8 cellular contexts compared by ENCODE assay signal in the genomic region with DNA sequence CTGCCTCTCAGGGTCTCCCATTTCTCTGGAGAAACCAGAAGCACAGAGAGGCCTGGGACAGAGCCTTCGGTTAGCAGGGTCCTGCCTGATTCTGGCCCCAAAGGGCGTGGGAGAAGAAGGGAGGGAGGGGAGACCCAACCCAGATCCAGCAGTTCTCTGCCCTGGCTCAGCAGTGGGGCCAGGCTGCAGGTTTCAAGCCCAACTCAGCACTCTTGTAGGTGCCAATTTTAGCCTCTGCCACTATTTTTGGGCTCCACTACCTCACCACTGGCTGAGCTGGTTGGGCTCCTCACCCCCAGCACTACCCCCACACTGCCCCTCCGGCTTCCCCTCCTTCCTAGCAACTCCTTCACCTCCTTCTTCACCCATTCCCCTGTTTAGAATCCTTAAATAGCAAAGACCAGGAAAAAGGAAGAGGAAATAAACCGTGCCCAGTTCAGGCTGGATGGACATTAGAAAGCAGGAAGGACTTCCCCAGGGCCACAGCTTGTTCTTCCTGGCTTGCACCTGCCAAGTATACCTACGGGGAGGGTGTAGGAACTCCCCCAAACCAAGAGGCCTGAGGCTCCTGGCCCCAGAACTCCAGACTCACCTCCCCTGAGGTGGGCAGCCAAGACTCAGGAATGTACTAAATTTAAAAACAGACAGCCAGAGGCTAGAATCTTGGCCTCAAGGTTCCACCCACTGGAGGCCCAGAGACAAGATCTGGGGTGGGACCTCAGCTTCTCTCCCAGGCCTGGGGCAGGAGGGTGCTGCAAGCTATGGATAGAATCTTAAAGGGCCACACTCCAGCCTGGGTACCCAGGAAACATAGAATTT. TPM values are rescaled to one million over a fixed set of nuclear protein-coding genes. Genes with fewer than 3 reads are reported as not detected.
DNase-seq lines count a peak whose midpoint lies in the region; ATAC-seq, FAIRE-seq and TF ChIP-seq lines count a peak whose summit lies in the region.

No MANE protein-coding gene starts in this region.

- peak overlapping the region; percentile 16 to 94 for H3K4ac ChIP-seq in mesenchymal stem cell (ENCODE audit: low read depth in 1 of 2, low read length in 2 of 2)

- H2BK120ac ChIP-seq in mesenchymal stem cell (ENCODE audit: low read depth, low read length), result peak overlapping the region; percentile 92

- peaks cover 78% of the 10 kb centered on the region for H3K79me2 ChIP-seq in MM.1S (ENCODE audit: low read length)

- H2AK5ac ChIP-seq in mesenchymal stem cell (ENCODE audit: low read length, severe bottlenecking), result peak overlapping the region; percentile 5

- intact Hi-C loops in Caco-2 (cut with micrococcal nuclease; ENCODE audit: unreplicated experiment), result loop anchor here (1.0 to 2.0 kb wide), 2 partner anchors 41 kb away; partner anchors contain the start of gene SSR2

- 61% methylated on average over 5 of the region's 5 CpGs for WGBS in mesenchymal stem cell

- CTCF ChIA-PET in Caco-2 (lab: Charles Lee), result interaction anchor here (1.5 kb wide), 1 partner anchor 10 kb away, joined by 7 read pairs; no protein-coding TSS in a partner anchor

- H3K36me3 ChIP-seq in Caco-2 (ENCODE audit: control insufficient read depth, insufficient read depth, low read length), result no peaks in the 10 kb centered on the region; the same call in 1 of the 2 replicates
- no peaks in the 10 kb centered on the region for H3K36me3 ChIP-seq in MM.1S (replicated peaks; ENCODE audit: insufficient read depth, low read length)
- H3K36me3 ChIP-seq in bronchial epithelial cell (ENCODE audit: control insufficient read depth, insufficient read depth, low read length), result peaks cover 1% of the 10 kb centered on the region
- no peaks in the 10 kb centered on the region for H3K36me3 ChIP-seq in mesenchymal stem cell (ENCODE audit: control insufficient read depth in 1 of 2, insufficient read depth in 2 of 2, low read depth in 1 of 2, low read length in 2 of 2)

- H3K79me1 ChIP-seq in mesenchymal stem cell (replicated peaks; ENCODE audit: low read length, poor library complexity, severe bottlenecking), result peaks cover 5% of the 10 kb centered on the region

- H3K27me3 Mint-ChIP-seq in Caco-2 (ENCODE audit: insufficient read depth, unreplicated experiment), result no peaks in the 10 kb centered on the region

- TF ChIP-seq CTCF in Caco-2 (IDR thresholded peaks at IDR 0.05; ENCODE audit: insufficient read depth in 1 of 2, low read depth in 1 of 2, low read length in 1 of 2, severe bottlenecking in 1 of 2, unreplicated experiment in 1 of 2), result no peak
- no peak for TF ChIP-seq CTCF in MM.1S (IDR thresholded peaks at IDR 0.05; ENCODE audit: low read length)
- TF ChIP-seq CTCF in bronchial epithelial cell (IDR thresholded peaks at IDR 0.05; ENCODE audit: insufficient read depth, low read length, severe bottlenecking), result no peak

- H4K8ac ChIP-seq in mesenchymal stem cell (ENCODE audit: low read length), result peak overlapping the region; percentile 10

- POLR2A ChIA-PET in Caco-2 (lab: Charles Lee), result no interaction called here

- H3K9me3 Mint-ChIP-seq in Caco-2 (ENCODE audit: unreplicated experiment), result no peaks in the 10 kb centered on the region

- ATAC-seq in HG03196 (IDR thresholded peaks at IDR 0.05; ENCODE audit: unreplicated experiment), result no peak
- ATAC-seq in GM19397 (IDR thresholded peaks at IDR 0.05; ENCODE audit: unreplicated experiment), result no peak

- H3K4me3 ChIP-seq in Caco-2 (ENCODE audit: low read depth, low read length) (peak overlapping the region; percentile 99), MM.1S (ENCODE audit: low read length) (peak overlapping the region; percentile 84), bronchial epithelial cell (ENCODE audit: low read depth, low read length) (peak overlapping the region; percentile 91), mesenchymal stem cell (ENCODE audit: insufficient read depth in 1 of 2, low read depth in 1 of 2, low read length in 2 of 2) (peak overlapping the region in 1 of 2 experiments; percentile 92)

- peak overlapping the region in 1 of 2 experiments; percentile 65 for H3K23ac ChIP-seq in mesenchymal stem cell (ENCODE audit: low read length in 2 of 2)

- H2BK5ac ChIP-seq in mesenchymal stem cell (ENCODE audit: low read depth, low read length, poor library complexity, severe bottlenecking), result no peak overlapping the region

- H3K4me2 ChIP-seq in MM.1S (ENCODE audit: low read depth, low read length) (peak overlapping the region; percentile 94), mesenchymal stem cell (ENCODE audit: low read length, poor library complexity, severe bottlenecking) (peak overlapping the region; percentile 86)

- H3K27me3 ChIP-seq in Caco-2 (replicated peaks; ENCODE audit: control insufficient read depth, insufficient read depth, low read length) (no peaks in the 10 kb centered on the region), MM.1S (replicated peaks; ENCODE audit: insufficient read depth, low read length) (no peaks in the 10 kb centered on the region), bronchial epithelial cell (ENCODE audit: control insufficient read depth, insufficient read depth, low read length) (no peaks in the 10 kb centered on the region), mesenchymal stem cell (ENCODE audit: control insufficient read depth in 1 of 2, insufficient read depth in 1 of 2, low read length in 2 of 2) (no peaks in the 10 kb centered on the region)

- H3K4me1 ChIP-seq in Caco-2, result peaks cover 41% of the 10 kb centered on the region
- H3K4me1 ChIP-seq in MM.1S (ENCODE audit: low read length), result peaks cover 54% of the 10 kb centered on the region
- peaks cover 36% of the 10 kb centered on the region for H3K4me1 ChIP-seq in mesenchymal stem cell (ENCODE audit: control insufficient read depth, insufficient read depth, low read depth, low read length)

- peak overlapping the region; percentile 50 for H3K27ac Mint-ChIP-seq in Caco-2 (ENCODE audit: unreplicated experiment)

- DNase-seq in Caco-2 (no peak), MM.1S (peak; percentile 94), bronchial epithelial cell (ENCODE audit: low read depth) (no peak), mesenchymal stem cell (no peak), mucosa of gallbladder (ENCODE audit: low spot score) (no peak), MV-4-11 (lab: John Stamatoyannopoulos, UW) (no peak)

- H3K4me1 Mint-ChIP-seq in Caco-2 (ENCODE audit: low read depth, unreplicated experiment), result peaks cover 46% of the 10 kb centered on the region

- H3K9ac ChIP-seq in MM.1S (ENCODE audit: low read length), result peak overlapping the region; percentile 87
- peak overlapping the region; percentile 95 for H3K9ac ChIP-seq in mesenchymal stem cell (ENCODE audit: low read length)

- H3K18ac ChIP-seq in mesenchymal stem cell (ENCODE audit: low read depth in 1 of 2, low read length in 2 of 2), result peak overlapping the region; percentile 17 to 67

- BruUV-seq in Caco-2 (replicated peaks; lab: Mats Ljungman, UMichigan), result TSS peak; percentile 71

- H2AFZ ChIP-seq in MM.1S (ENCODE audit: low read length), result no peak overlapping the region
- H2AFZ ChIP-seq in mesenchymal stem cell (ENCODE audit: low read depth, low read length), result no peak overlapping the region

- peaks cover 65% of the 10 kb centered on the region for H3F3A ChIP-seq in MM.1S (ENCODE audit: insufficient read depth, low read length)

- peaks cover 10% of the 10 kb centered on the region for H4K20me1 ChIP-seq in MM.1S (ENCODE audit: insufficient read depth, low read length)

- FAIRE-seq in bronchial epithelial cell (lab: Jason Lieb, UNC), result no peak

- peak overlapping the region; percentile 75 for H2BK15ac ChIP-seq in mesenchymal stem cell (ENCODE audit: low read depth, poor library complexity, severe bottlenecking)

- no peaks in the 10 kb centered on the region for H3K9me2 ChIP-seq in MM.1S (replicated peaks; ENCODE audit: insufficient read depth, low read length)

- H4K91ac ChIP-seq in mesenchymal stem cell (ENCODE audit: low read length), result peak overlapping the region; percentile 36

- H3K27ac ChIP-seq in MM.1S (ENCODE audit: low read length), result peak overlapping the region; percentile 93
- H3K27ac ChIP-seq in mesenchymal stem cell (ENCODE audit: low read length, poor library complexity, severe bottlenecking), result peak overlapping the region; percentile 2

- H3K36me3 Mint-ChIP-seq in Caco-2 (ENCODE audit: insufficient read depth, unreplicated experiment), result peaks cover 6% of the 10 kb centered on the region

- H3K4me3 Mint-ChIP-seq in Caco-2 (ENCODE audit: unreplicated experiment), result peak overlapping the region; percentile 82

- H3K9me3 ChIP-seq in Caco-2 (no peaks in the 10 kb centered on the region), MM.1S (replicated peaks; ENCODE audit: insufficient read depth, low read length) (no peaks in the 10 kb centered on the region), mesenchymal stem cell (ENCODE audit: control insufficient read depth, low read length) (no peaks in the 10 kb centered on the region)

- peak overlapping the region in 1 of 2 experiments; percentile 75 for H2BK12ac ChIP-seq in mesenchymal stem cell (ENCODE audit: low read length in 2 of 2)

- H3K14ac ChIP-seq in mesenchymal stem cell (ENCODE audit: low read length in 2 of 2), result peak overlapping the region in 1 of 2 experiments; percentile 91

RNA-seq across cellular contexts. Expression of gene ARHGEF2, which starts 1.4 kb away (rescaled TPM):
- total RNA-seq in Caco-2 (2022) (46.9 and 60.3 TPM in 2 replicates), bronchial epithelial cell (57.1 and 79.2 TPM in 2 replicates), mucosa of gallbladder (142 TPM)
- polyA plus RNA-seq in mesenchymal stem cell (2013, experiment 1 of 2), result 58.9 TPM
- 55.6 TPM for polyA plus RNA-seq in mesenchymal stem cell (2013, experiment 2 of 2)

RNA-seq across cellular contexts. Expression of gene RXFP4, which starts 38.3 kb away (rescaled TPM):
- total RNA-seq in Caco-2 (2022), result not detected in 2 replicates
- total RNA-seq in bronchial epithelial cell, result not detected in 2 replicates
- polyA plus RNA-seq in mesenchymal stem cell (2013, experiment 1 of 2), result not detected
- not detected for polyA plus RNA-seq in mesenchymal stem cell (2013, experiment 2 of 2)
- total RNA-seq in mucosa of gallbladder, result not detected

RNA-seq across cellular contexts. Expression of gene SSR2, which starts 41.0 kb away (rescaled TPM):
- total RNA-seq in Caco-2 (2022) (198 and 203 TPM in 2 replicates), bronchial epithelial cell (225 and 564 TPM in 2 replicates), mucosa of gallbladder (217 TPM)
- polyA plus RNA-seq in mesenchymal stem cell (2013, experiment 1 of 2), result 523 TPM
- polyA plus RNA-seq in mesenchymal stem cell (2013, experiment 2 of 2), result 523 TPM

RNA-seq across cellular contexts. Expression of gene KHDC4, which starts 45.5 kb away (rescaled TPM):
- total RNA-seq in Caco-2 (2022) (68.5 and 72.9 TPM in 2 replicates), bronchial epithelial cell (20.3 and 30.3 TPM in 2 replicates), mucosa of gallbladder (44.5 TPM)
- 18.9 TPM for polyA plus RNA-seq in mesenchymal stem cell (2013, experiment 1 of 2)
- polyA plus RNA-seq in mesenchymal stem cell (2013, experiment 2 of 2), result 17.3 TPM
